In the genomic region with DNA sequence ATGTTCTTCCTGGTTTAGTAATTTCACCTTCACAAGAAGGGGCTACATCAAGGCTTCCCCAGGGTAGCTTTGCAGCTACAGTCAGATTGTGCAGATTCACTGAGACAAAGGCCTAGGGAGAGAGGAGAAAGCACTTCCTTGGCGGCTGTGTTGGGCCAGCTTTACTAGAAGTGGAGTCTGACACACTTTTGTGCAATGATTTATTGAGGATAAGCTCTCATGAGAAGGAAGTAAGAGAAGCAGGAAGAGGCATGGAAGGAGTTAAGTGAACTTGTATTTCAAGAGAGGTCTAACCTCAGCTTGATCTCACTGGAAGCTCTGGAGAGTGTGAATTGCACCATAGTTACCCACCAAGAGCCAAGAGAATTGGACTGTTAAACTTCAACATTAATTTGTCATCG, we compare ENCODE assay signal across 12 cellular contexts.
A peak's percentile ranks its signal among the peaks of the same experiment; 100 is the strongest.
DNase-seq lines count a peak whose midpoint lies in the region; ATAC-seq, FAIRE-seq and TF ChIP-seq lines count a peak whose summit lies in the region.
"Had no signal": no experiment of that assay in that cellular context is flagged by ENCODE, and none has a peak within 500 bp of the region (broad histone marks: within the 10 kb centered on the region; RNA-seq: fewer than 3 reads in every experiment).

No MANE protein-coding gene starts in this region.

- H3K27ac ChIP-seq in HepG2 (ENCODE audit: extremely low read length, insufficient read depth, low read length) (no peak overlapping the region), right lobe of liver (no peak overlapping the region), mesenchymal stem cell (ENCODE audit: low read length, poor library complexity, severe bottlenecking) (no peak overlapping the region), uterus (peak overlapping the region; percentile 69 to 86)
- H3K27ac ChIP-seq: GM23248 had no signal

- TF ChIP-seq POLR2A in HepG2 (IDR thresholded peaks at IDR 0.05; ENCODE audit: insufficient read depth in 1 of 2, low read depth in 2 of 2, low read length in 2 of 2) (0 out of 4 replicates have a peak, but pooled peaks of 1 of the 2 experiments have one; percentile 13), right lobe of liver (IDR thresholded peaks at IDR 0.05) (no peak), uterus (IDR thresholded peaks at IDR 0.05) (no peak)

- POLR2A ChIA-PET in HepG2 (lab: Yijun Ruan, JAX) = no interaction called here

- H3K27me3 ChIP-seq in HepG2 (ENCODE audit: control insufficient read depth in 1 of 2, insufficient read depth in 2 of 2, low read length in 2 of 2) (no peaks in the 10 kb centered on the region), right lobe of liver (no peaks in the 10 kb centered on the region), mesenchymal stem cell (ENCODE audit: control insufficient read depth in 1 of 2, insufficient read depth in 1 of 2, low read length in 2 of 2) (no peaks in the 10 kb centered on the region), uterus (no peaks in the 10 kb centered on the region)

- peaks cover 39 to 95% of the 10 kb centered on the region in 2 experiments for H3K36me3 ChIP-seq in HepG2 (replicated peaks in 1 of 2; ENCODE audit: control insufficient read depth in 1 of 2, insufficient read depth in 2 of 2, low read length in 2 of 2)
- peaks cover 0 to 7% (median 2%) of the 10 kb centered on the region in 4 donors for H3K36me3 ChIP-seq in right lobe of liver
- peaks cover 5 to 87% of the 10 kb centered on the region in 2 experiments for H3K36me3 ChIP-seq in mesenchymal stem cell (ENCODE audit: control insufficient read depth in 1 of 2, insufficient read depth in 2 of 2, low read depth in 1 of 2, low read length in 2 of 2)
- no peaks in the 10 kb centered on the region for H3K36me3 ChIP-seq in uterus

- H3K36me3 Mint-ChIP-seq in activated T-helper 1 cell treated with anti-CD3 and anti-CD28 coated beads, Interleukin-12 subunit alpha, Interleukin-12 subunit beta, Interleukin-2, Interleukin-4 antibody, amounts not matched to agents 30 ng/mL and 10 ng/mL and 1 ng/mL, durations not matched to agents 14 hours and 24 hours and 36 hours (ENCODE audit: low read depth) = peaks cover 83% of the 10 kb centered on the region

- no peak overlapping the region for H4K8ac ChIP-seq in mesenchymal stem cell (ENCODE audit: low read length)

- TF ChIP-seq RAD21 in HepG2 (CRISPR knock-in tag; IDR thresholded peaks at IDR 0.05) = no peak

- no peaks in the 10 kb centered on the region for H3K9me3 Mint-ChIP-seq in activated T-helper 1 cell treated with anti-CD3 and anti-CD28 coated beads, Interleukin-12 subunit alpha, Interleukin-12 subunit beta, Interleukin-2, Interleukin-4 antibody, amounts not matched to agents 30 ng/mL and 10 ng/mL and 1 ng/mL, durations not matched to agents 14 hours and 24 hours and 36 hours

- H3K4me1 Mint-ChIP-seq in activated T-helper 1 cell treated with anti-CD3 and anti-CD28 coated beads, Interleukin-12 subunit alpha, Interleukin-12 subunit beta, Interleukin-2, Interleukin-4 antibody, amounts not matched to agents 30 ng/mL and 10 ng/mL and 1 ng/mL, durations not matched to agents 14 hours and 24 hours and 36 hours (ENCODE audit: low read depth) = peaks cover 99% of the 10 kb centered on the region

- no peak overlapping the region for H2BK12ac ChIP-seq in mesenchymal stem cell (ENCODE audit: low read length in 2 of 2)

- H3K9me3 ChIP-seq in HepG2 (ENCODE audit: low read length) (no peaks in the 10 kb centered on the region), right lobe of liver (no peaks in the 10 kb centered on the region), mesenchymal stem cell (ENCODE audit: control insufficient read depth, low read length) (no peaks in the 10 kb centered on the region), uterus (no peaks in the 10 kb centered on the region)

- in situ Hi-C loops in HepG2 (cut with HindIII; ENCODE audit: extremely low pct_ligation_motif_present, low pct_unique_long_range_greater_than_20kb) = no loop called here

- WGBS in HepG2 (ENCODE audit: low lambda C conversion rate) = 93% methylated on average over 2 of the region's 2 CpGs
- 50% methylated on average over 1 of the region's 2 CpGs for WGBS in right lobe of liver (ENCODE audit: insufficient coverage, low coverage, low lambda C conversion rate, missing lambda C conversion rate)
- 35% methylated on average over 2 of the region's 2 CpGs for WGBS in mesenchymal stem cell

- peaks cover 86% of the 10 kb centered on the region for H4K20me1 ChIP-seq in HepG2 (ENCODE audit: insufficient read depth, low read length)

- H3K4me2 ChIP-seq in HepG2 (ENCODE audit: low read depth, low read length) (no peak overlapping the region), mesenchymal stem cell (ENCODE audit: low read length, poor library complexity, severe bottlenecking) (no peak overlapping the region)

- H2BK5ac ChIP-seq in mesenchymal stem cell (ENCODE audit: low read depth, low read length, poor library complexity, severe bottlenecking) = no peak overlapping the region

- no peak overlapping the region for H3K4me3 ChIP-seq in HepG2 (replicated peaks in 1 of 3; ENCODE audit: insufficient read depth in 1 of 3, low read depth in 2 of 3, low read length in 3 of 3)
- no peak overlapping the region for H3K4me3 ChIP-seq in right lobe of liver
- no peak overlapping the region for H3K4me3 ChIP-seq in mesenchymal stem cell (ENCODE audit: insufficient read depth in 1 of 2, low read depth in 1 of 2, low read length in 2 of 2)
- H3K4me3 ChIP-seq in uterus = no peak overlapping the region
- H3K4me3 ChIP-seq: GM23248 had no signal

- CTCF ChIA-PET in HepG2 (lab: Yijun Ruan, JAX; ENCODE audit: low intra/inter-chr PET ratio, low total read pairs) = no interaction called here

- no peak for FAIRE-seq in HepG2 (lab: Jason Lieb, UNC)

- H2BK15ac ChIP-seq in mesenchymal stem cell (ENCODE audit: low read depth, poor library complexity, severe bottlenecking) = no peak overlapping the region

- H4K91ac ChIP-seq in mesenchymal stem cell (ENCODE audit: low read length) = no peak overlapping the region

- no TSS peak for BruUV-seq in HepG2 (replicated peaks; lab: Mats Ljungman, UMichigan)

- peak; percentile 11 for ATAC-seq in HepG2
- ATAC-seq in right lobe of liver = no peak
- ATAC-seq in GM21717 (IDR thresholded peaks at IDR 0.05; ENCODE audit: unreplicated experiment) = no peak
- ATAC-seq: left colon had no signal

- peak overlapping the region in 1 of 2 experiments; percentile 67 for H3K18ac ChIP-seq in mesenchymal stem cell (ENCODE audit: low read depth in 1 of 2, low read length in 2 of 2)

- no peak overlapping the region for H3K4me3 Mint-ChIP-seq in activated T-helper 1 cell treated with anti-CD3 and anti-CD28 coated beads, Interleukin-12 subunit alpha, Interleukin-12 subunit beta, Interleukin-2, Interleukin-4 antibody, amounts not matched to agents 30 ng/mL and 10 ng/mL and 1 ng/mL, durations not matched to agents 14 hours and 24 hours and 36 hours

- H3K4me1 ChIP-seq in HepG2 (ENCODE audit: insufficient read depth, low read length) (peaks cover 55% of the 10 kb centered on the region), right lobe of liver (peaks cover 0 to 22% (median 9%) of the 10 kb centered on the region in 4 donors), mesenchymal stem cell (ENCODE audit: control insufficient read depth, insufficient read depth, low read depth, low read length) (peaks cover 12% of the 10 kb centered on the region), uterus (peaks cover 40 to 48% of the 10 kb centered on the region in 2 donors)

- H3K23ac ChIP-seq in mesenchymal stem cell (ENCODE audit: low read length in 2 of 2) = no peak overlapping the region

- no peak overlapping the region for H3K9ac ChIP-seq in HepG2 (ENCODE audit: insufficient read depth, low read depth, low read length)
- no peak overlapping the region for H3K9ac ChIP-seq in mesenchymal stem cell (ENCODE audit: low read length)
- H3K9ac ChIP-seq: GM23248 had no signal

- H2AFZ ChIP-seq in HepG2 (ENCODE audit: low read length) (no peak overlapping the region), mesenchymal stem cell (ENCODE audit: low read depth, low read length) (no peak overlapping the region)
- H2AFZ ChIP-seq: GM23248 had no signal

- H3K27me3 Mint-ChIP-seq in activated T-helper 1 cell treated with anti-CD3 and anti-CD28 coated beads, Interleukin-12 subunit alpha, Interleukin-12 subunit beta, Interleukin-2, Interleukin-4 antibody, amounts not matched to agents 30 ng/mL and 10 ng/mL and 1 ng/mL, durations not matched to agents 14 hours and 24 hours and 36 hours (ENCODE audit: insufficient read depth) = no peaks in the 10 kb centered on the region

- TF ChIP-seq EP300 in HepG2 (IDR thresholded peaks at IDR 0.05; ENCODE audit: low read depth in 2 of 2, low read length in 2 of 2) (no peak), HepG2 (CRISPR knock-in tag; IDR thresholded peaks at IDR 0.05; ENCODE audit: borderline replicate concordance) (no peak)

- intact Hi-C loops in HepG2 (cut with micrococcal nuclease; ENCODE audit: unreplicated experiment) (no loop called here), right lobe of liver (cut with DNase I) (no loop called here), uterus (cut with DNase I; ENCODE audit: low total_unique reads) (no loop called here)
- intact Hi-C loops in activated T-helper 1 cell treated with anti-CD3 and anti-CD28 coated beads, Interleukin-12 subunit alpha, Interleukin-12 subunit beta, Interleukin-2, Interleukin-4 antibody, amounts not matched to agents 30 ng/mL and 10 ng/mL and 1 ng/mL, durations not matched to agents 14 hours and 24 hours and 36 hours (cut with micrococcal nuclease) = no loop called here

- TF ChIP-seq CTCF in HepG2 (CRISPR knock-in tag; IDR thresholded peaks at IDR 0.05) = no peak
- no peak for TF ChIP-seq CTCF in right lobe of liver (IDR thresholded peaks at IDR 0.05)
- no peak for TF ChIP-seq CTCF in uterus (IDR thresholded peaks at IDR 0.05)

- peak overlapping the region; percentile 37 for H2BK120ac ChIP-seq in mesenchymal stem cell (ENCODE audit: low read depth, low read length)

- H3K14ac ChIP-seq in mesenchymal stem cell (ENCODE audit: low read length in 2 of 2) = no peak overlapping the region

- no peak overlapping the region for H3K4ac ChIP-seq in mesenchymal stem cell (ENCODE audit: low read depth in 1 of 2, low read length in 2 of 2)

- H3K27ac Mint-ChIP-seq in activated T-helper 1 cell treated with anti-CD3 and anti-CD28 coated beads, Interleukin-12 subunit alpha, Interleukin-12 subunit beta, Interleukin-2, Interleukin-4 antibody, amounts not matched to agents 30 ng/mL and 10 ng/mL and 1 ng/mL, durations not matched to agents 14 hours and 24 hours and 36 hours = peak overlapping the region; percentile 77

- no peak overlapping the region for H2AK5ac ChIP-seq in mesenchymal stem cell (ENCODE audit: low read length, severe bottlenecking)

- DNase-seq in HepG2 (ENCODE audit: low spot score) (no peak), right lobe of liver (no peak), mesenchymal stem cell (peak; percentile 86), uterus (no peak), anterior cingulate cortex (lab: John Stamatoyannopoulos, UW) (no peak), T-helper 9 cell (no peak)
- DNase-seq in activated T-helper 1 cell treated with anti-CD3 and anti-CD28 coated beads, Interleukin-12 subunit alpha, Interleukin-12 subunit beta, Interleukin-2, Interleukin-4 antibody, amounts not matched to agents 30 ng/mL and 10 ng/mL and 1 ng/mL, durations not matched to agents 14 hours and 24 hours and 36 hours (ENCODE audit: low spot score) = no peak
- DNase-seq: C1 segment of cervical spinal cord, GM23248, left colon, NCI-H187 had no signal

- H3K79me2 ChIP-seq in HepG2 (ENCODE audit: insufficient read depth, low read length) = peaks cover 43% of the 10 kb centered on the region

- H3K79me1 ChIP-seq in mesenchymal stem cell (replicated peaks; ENCODE audit: low read length, poor library complexity, severe bottlenecking) = peaks cover 29% of the 10 kb centered on the region

Comparison
In these comparisons a context has a peak if more than half of its experiments do, and no peak if none do; other contexts are left out.
1. H3K27ac ChIP-seq: peak in uterus (2 of 2); none in HepG2 (single experiment), right lobe of liver (0 of 3) and mesenchymal stem cell (single experiment).